ENCODE assay signal across 9 cellular contexts in genomic region chr20:409697-410559, GRCh38. TPM values are rescaled to one million over a fixed set of nuclear protein-coding genes. Genes with fewer than 3 reads are reported as not detected.
A peak's percentile ranks its signal among the peaks of the same experiment; 100 is the strongest.
DNase-seq lines count a peak whose midpoint lies in the region; ATAC-seq and TF ChIP-seq lines count a peak whose summit lies in the region.
"Had no signal": no experiment of that assay in that cellular context is flagged by ENCODE, and none has a peak within 500 bp of the region (broad histone marks: within the 10 kb centered on the region; RNA-seq: fewer than 3 reads in every experiment).

No MANE protein-coding gene starts in this region.

- peak overlapping the region in 1 of 5 donors; percentile 94 for H3K27ac ChIP-seq in stomach

- peak overlapping the region; percentile 99 for H3K4me3 Mint-ChIP-seq in activated CD4-positive, alpha-beta T cell treated with anti-CD3 and anti-CD28 coated beads, Interleukin-2, amount 10 ng/mL, durations not matched to agents 24 days and 14 days
- peak overlapping the region; percentile 95 for H3K4me3 Mint-ChIP-seq in activated CD4-positive, alpha-beta memory T cell treated with anti-CD3 and anti-CD28 coated beads for 36 hours
- peak overlapping the region; percentile 90 to 93 (median 92) for H3K4me3 Mint-ChIP-seq in immature natural killer cell

- DNase-seq in activated CD4-positive, alpha-beta T cell treated with anti-CD3 and anti-CD28 coated beads, Interleukin-2, amount 10 ng/mL, durations not matched to agents 24 days and 14 days = no peak
- no peak for DNase-seq in activated CD4-positive, alpha-beta T cell treated with anti-CD3 and anti-CD28 coated beads, Interleukin-2, amount 50 U/mL, for 4 hours
- peak; percentile 25 for DNase-seq in activated CD4-positive, alpha-beta memory T cell treated with anti-CD3 and anti-CD28 coated beads for 36 hours
- DNase-seq in immature natural killer cell (no peak), stomach (no peak), NCI-H1417 (lab: John Stamatoyannopoulos, UW) (no peak)
- no peak for DNase-seq in stimulated activated CD4-positive, alpha-beta T cell treated with anti-CD3 and anti-CD28 coated beads, Interleukin-1b, Interleukin-23, amount 100 ng/mL, for 48 hours
- DNase-seq: activated CD4-positive, CD25-positive, alpha-beta regulatory T cell treated with anti-CD3 and anti-CD28 coated beads, Interleukin-2, amount 50 U/mL, for 72 hours had no signal

- TF ChIP-seq CTCF in stomach (IDR thresholded peaks at IDR 0.05) = no peak

- peak overlapping the region; percentile 89 for H3K27ac Mint-ChIP-seq in activated CD4-positive, alpha-beta T cell treated with anti-CD3 and anti-CD28 coated beads, Interleukin-2, amount 10 ng/mL, durations not matched to agents 24 days and 14 days
- peak overlapping the region; percentile 92 for H3K27ac Mint-ChIP-seq in activated CD4-positive, alpha-beta memory T cell treated with anti-CD3 and anti-CD28 coated beads for 36 hours
- peak overlapping the region; percentile 85 to 96 (median 89) for H3K27ac Mint-ChIP-seq in immature natural killer cell

- H3K36me3 ChIP-seq in stomach = peaks cover 4 to 32% (median 25%) of the 10 kb centered on the region in 4 donors

- intact Hi-C loops in activated CD4-positive, alpha-beta T cell treated with anti-CD3 and anti-CD28 coated beads, Interleukin-2, amount 10 ng/mL, durations not matched to agents 24 days and 14 days (cut with micrococcal nuclease) = loop anchor here (1.0 to 5.0 kb wide), 5 partner anchors 27 to 132 kb away; partner anchors contain the start of genes CSNK2A1, TBC1D20 and ZCCHC3
- intact Hi-C loops in activated CD4-positive, alpha-beta memory T cell treated with anti-CD3 and anti-CD28 coated beads for 36 hours (cut with micrococcal nuclease) = loop anchor here (2.0 kb wide), 2 partner anchors 23 to 133 kb away; partner anchors contain the start of gene CSNK2A1
- intact Hi-C loops in stomach (cut with DNase I; ENCODE audit: low total_unique reads) = loop anchor here (10.0 kb wide), 1 partner anchor 55 kb away; no protein-coding TSS in a partner anchor

- H3K4me1 Mint-ChIP-seq in activated CD4-positive, alpha-beta T cell treated with anti-CD3 and anti-CD28 coated beads, Interleukin-2, amount 10 ng/mL, durations not matched to agents 24 days and 14 days = peaks cover 53% of the 10 kb centered on the region
- H3K4me1 Mint-ChIP-seq in activated CD4-positive, alpha-beta memory T cell treated with anti-CD3 and anti-CD28 coated beads for 36 hours (ENCODE audit: low read depth) = peaks cover 49% of the 10 kb centered on the region
- H3K4me1 Mint-ChIP-seq in immature natural killer cell = peaks cover 53 to 73% of the 10 kb centered on the region in 2 donors

- H3K4me1 ChIP-seq in stomach = peaks cover 19 to 34% (median 23%) of the 10 kb centered on the region in 4 donors

- peak overlapping the region in 3 of 4 donors; percentile 86 to 88 (median 87) for H3K4me3 ChIP-seq in stomach

- H3K27me3 ChIP-seq in stomach = no peaks in the 10 kb centered on the region

- TF ChIP-seq EP300 in stomach (IDR thresholded peaks at IDR 0.05) = no peak

- TF ChIP-seq POLR2A in stomach (IDR thresholded peaks at IDR 0.05) = no peak

- CTCF ChIA-PET in activated CD4-positive, alpha-beta memory T cell treated with anti-CD3 and anti-CD28 coated beads for 36 hours (lab: Charles Lee) = interaction anchor here (1.3 kb wide), 1 partner anchor 48 kb away, joined by 3 read pairs; no protein-coding TSS in a partner anchor

- H3K9me3 Mint-ChIP-seq in activated CD4-positive, alpha-beta T cell treated with anti-CD3 and anti-CD28 coated beads, Interleukin-2, amount 10 ng/mL, durations not matched to agents 24 days and 14 days = peaks cover 4% of the 10 kb centered on the region
- no peaks in the 10 kb centered on the region for H3K9me3 Mint-ChIP-seq in activated CD4-positive, alpha-beta memory T cell treated with anti-CD3 and anti-CD28 coated beads for 36 hours
- no peaks in the 10 kb centered on the region for H3K9me3 Mint-ChIP-seq in immature natural killer cell

- ATAC-seq in HG03520 (IDR thresholded peaks at IDR 0.05; ENCODE audit: unreplicated experiment) = no peak

- POLR2A ChIA-PET in activated CD4-positive, alpha-beta memory T cell treated with anti-CD3 and anti-CD28 coated beads for 36 hours (lab: Charles Lee) = interaction anchor here (0.8 to 0.9 kb wide), 2 partner anchors 29 to 60 kb away, joined by 5 to 6 read pairs; no protein-coding TSS in a partner anchor

- H3K9me3 ChIP-seq in stomach = no peaks in the 10 kb centered on the region

- WGBS in stomach, 5 donors = 72 to 75% (median 73%) methylated on average over 14 of the region's 14 CpGs

- H3K27me3 Mint-ChIP-seq in activated CD4-positive, alpha-beta T cell treated with anti-CD3 and anti-CD28 coated beads, Interleukin-2, amount 10 ng/mL, durations not matched to agents 24 days and 14 days = no peaks in the 10 kb centered on the region
- no peaks in the 10 kb centered on the region for H3K27me3 Mint-ChIP-seq in activated CD4-positive, alpha-beta memory T cell treated with anti-CD3 and anti-CD28 coated beads for 36 hours
- peaks cover 5 to 18% (median 14%) of the 10 kb centered on the region in 3 donors for H3K27me3 Mint-ChIP-seq in immature natural killer cell (ENCODE audit: low read depth in 3 of 3)

- peaks cover 51% of the 10 kb centered on the region for H3K36me3 Mint-ChIP-seq in activated CD4-positive, alpha-beta T cell treated with anti-CD3 and anti-CD28 coated beads, Interleukin-2, amount 10 ng/mL, durations not matched to agents 24 days and 14 days (ENCODE audit: low read depth)
- peaks cover 40% of the 10 kb centered on the region for H3K36me3 Mint-ChIP-seq in activated CD4-positive, alpha-beta memory T cell treated with anti-CD3 and anti-CD28 coated beads for 36 hours
- H3K36me3 Mint-ChIP-seq in immature natural killer cell = peaks cover 6 to 16% (median 10%) of the 10 kb centered on the region in 3 donors

RNA-seq across cellular contexts. Expression of gene RBCK1, which starts 1.8 kb away (rescaled TPM):
- total RNA-seq in activated CD4-positive, alpha-beta T cell treated with anti-CD3 and anti-CD28 coated beads, Interleukin-2, amount 10 ng/mL, durations not matched to agents 24 days and 14 days = 128 and 135 TPM in 2 replicates
- total RNA-seq in activated CD4-positive, alpha-beta memory T cell treated with anti-CD3 and anti-CD28 coated beads for 36 hours = 100 to 1,000 TPM; 137 to 139 TPM
- polyA plus RNA-seq in immature natural killer cell (100 to 1,000 TPM; 110 to 131 (median 126) TPM), stomach (100 to 1,000 TPM in 1 of 3 donors, 10 to 100 TPM in 2; 69.0 to 115 (median 81.1) TPM)
- total RNA-seq in stomach = 100 to 1,000 TPM in 3 of 5 donors, 10 to 100 TPM in 2; 30.7 to 211 (median 161) TPM

RNA-seq across cellular contexts. Expression of gene TRIB3, which starts 29.4 kb away (rescaled TPM):
- 39.3 and 41.1 TPM in 2 replicates for total RNA-seq in activated CD4-positive, alpha-beta T cell treated with anti-CD3 and anti-CD28 coated beads, Interleukin-2, amount 10 ng/mL, durations not matched to agents 24 days and 14 days
- total RNA-seq in activated CD4-positive, alpha-beta memory T cell treated with anti-CD3 and anti-CD28 coated beads for 36 hours = 10 to 100 TPM; 42.6 to 43.5 TPM
- polyA plus RNA-seq in immature natural killer cell (10 to 100 TPM; 17.0 to 27.6 (median 25.0) TPM), stomach (10 to 100 TPM in 2 of 3 donors, 1 to 10 TPM in 1; 8.7 to 15.8 (median 12.6) TPM)
- 10 to 100 TPM in 2 of 5 donors, 1 to 10 TPM in 3; 1.7 to 17.7 (median 3.6) TPM for total RNA-seq in stomach

RNA-seq across cellular contexts. Expression of gene TBC1D20, which starts 52.4 kb away (rescaled TPM):
- total RNA-seq in activated CD4-positive, alpha-beta T cell treated with anti-CD3 and anti-CD28 coated beads, Interleukin-2, amount 10 ng/mL, durations not matched to agents 24 days and 14 days = 34.3 and 35.4 TPM in 2 replicates
- 10 to 100 TPM; 18.8 to 20.4 TPM for total RNA-seq in activated CD4-positive, alpha-beta memory T cell treated with anti-CD3 and anti-CD28 coated beads for 36 hours
- 10 to 100 TPM; 19.4 to 38.3 (median 33.2) TPM for polyA plus RNA-seq in immature natural killer cell
- total RNA-seq in stomach = 10 to 100 TPM in 4 of 5 donors, 1 to 10 TPM in 1; 7.5 to 43.3 (median 25.9) TPM
- polyA plus RNA-seq in stomach = 10 to 100 TPM; 14.4 to 24.4 (median 18.9) TPM
